ENCODE assay signal across 16 cellular contexts in the genomic region with DNA sequence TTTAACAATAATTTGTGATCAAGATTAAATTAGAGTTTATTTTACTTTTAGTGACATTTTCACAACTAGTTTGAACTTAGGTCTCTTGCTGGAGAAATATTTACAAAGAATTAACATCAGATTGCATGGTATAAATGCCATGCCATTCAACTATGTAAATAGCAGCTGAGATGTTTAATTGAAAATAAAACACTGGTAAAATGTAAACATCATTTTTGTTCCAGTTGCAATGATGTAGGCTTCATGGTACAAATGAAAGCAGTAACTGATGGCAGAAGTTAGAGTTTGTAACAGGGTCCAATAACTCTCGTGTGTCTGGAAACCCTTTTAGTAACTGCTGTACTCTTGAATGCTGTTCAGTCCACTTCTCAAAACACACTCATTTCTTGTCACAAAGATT. TPM values are rescaled to one million over a fixed set of nuclear protein-coding genes. Genes with fewer than 3 reads are reported as not detected.
DNase-seq lines count a peak whose midpoint lies in the region; ATAC-seq and TF ChIP-seq lines count a peak whose summit lies in the region.
"Had no signal": no experiment of that assay in that cellular context is flagged by ENCODE, and none has a peak within 500 bp of the region (broad histone marks: within the 10 kb centered on the region; RNA-seq: fewer than 3 reads in every experiment).

No MANE protein-coding gene starts in this region.

- intact Hi-C loops in esophagus muscularis mucosa (cut with DNase I) (no loop called here), uterus (cut with DNase I; ENCODE audit: low total_unique reads) (no loop called here)

- TF ChIP-seq CTCF in esophagus muscularis mucosa (IDR thresholded peaks at IDR 0.05): no peak
- no peak for TF ChIP-seq CTCF in gastroesophageal sphincter (IDR thresholded peaks at IDR 0.05)
- no peak for TF ChIP-seq CTCF in uterus (IDR thresholded peaks at IDR 0.05)

- H3K4me1 ChIP-seq in esophagus muscularis mucosa (peaks cover 13 to 45% (median 40%) of the 10 kb centered on the region in 4 donors), gastroesophageal sphincter (peaks cover 6 to 45% (median 8%) of the 10 kb centered on the region in 3 donors), rectal smooth muscle tissue (ENCODE audit: control insufficient read depth, insufficient read depth, low read length) (peaks cover 19% of the 10 kb centered on the region), uterus (no peaks in the 10 kb centered on the region)
- H3K4me1 ChIP-seq: Caco-2 had no signal

- H3K27me3 ChIP-seq in esophagus muscularis mucosa: no peaks in the 10 kb centered on the region
- no peaks in the 10 kb centered on the region for H3K27me3 ChIP-seq in gastroesophageal sphincter
- H3K27me3 ChIP-seq in rectal smooth muscle tissue (ENCODE audit: control insufficient read depth, insufficient read depth, low read length): no peaks in the 10 kb centered on the region
- H3K27me3 ChIP-seq in uterus: no peaks in the 10 kb centered on the region
- H3K27me3 ChIP-seq: BE2C had no signal

- H3K9me3 ChIP-seq in esophagus muscularis mucosa (no peaks in the 10 kb centered on the region), gastroesophageal sphincter (no peaks in the 10 kb centered on the region), uterus (no peaks in the 10 kb centered on the region)
- H3K9me3 ChIP-seq: BE2C, Caco-2 had no signal

- H3K4me3 ChIP-seq in esophagus muscularis mucosa (no peak overlapping the region), gastroesophageal sphincter (no peak overlapping the region), rectal smooth muscle tissue (ENCODE audit: low read length) (no peak overlapping the region), uterus (no peak overlapping the region)
- H3K4me3 ChIP-seq: GM23338 had no signal

- DNase-seq in esophagus muscularis mucosa (ENCODE audit: extremely low spot score) (no peak), uterus (no peak), HPDE6-E6E7 (ENCODE audit: extremely low spot score) (no peak)
- DNase-seq: ACHN; BE2C; C1 segment of cervical spinal cord; Caco-2; CD4-positive, CD25-positive, alpha-beta regulatory T cell; CD8-positive, alpha-beta memory T cell; HCEC 1CT had no signal

- TF ChIP-seq EP300 in esophagus muscularis mucosa (IDR thresholded peaks at IDR 0.05): no peak
- no peak for TF ChIP-seq EP300 in gastroesophageal sphincter (IDR thresholded peaks at IDR 0.05)

- H3K36me3 ChIP-seq in esophagus muscularis mucosa (no peaks in the 10 kb centered on the region), gastroesophageal sphincter (no peaks in the 10 kb centered on the region), rectal smooth muscle tissue (ENCODE audit: control insufficient read depth, insufficient read depth, low read length) (no peaks in the 10 kb centered on the region), uterus (no peaks in the 10 kb centered on the region)

- no peak for TF ChIP-seq POLR2A in esophagus muscularis mucosa (IDR thresholded peaks at IDR 0.05; ENCODE audit: low read depth)
- TF ChIP-seq POLR2A in gastroesophageal sphincter (IDR thresholded peaks at IDR 0.05): no peak
- TF ChIP-seq POLR2A in uterus (IDR thresholded peaks at IDR 0.05): no peak

- peak overlapping the region; percentile 54 to 59 (median 56) for H3K27ac ChIP-seq in esophagus muscularis mucosa (replicated peaks in 1 of 4)
- peak overlapping the region; percentile 36 to 60 (median 47) for H3K27ac ChIP-seq in gastroesophageal sphincter
- peak overlapping the region; percentile 58 for H3K27ac ChIP-seq in rectal smooth muscle tissue (ENCODE audit: low read depth, low read length)
- peak overlapping the region; percentile 64 to 65 for H3K27ac ChIP-seq in uterus

- H3K9ac ChIP-seq in rectal smooth muscle tissue (ENCODE audit: low read length): no peak overlapping the region

- ATAC-seq in gastroesophageal sphincter: no peak
- ATAC-seq in GM21515 (IDR thresholded peaks at IDR 0.05; ENCODE audit: unreplicated experiment): no peak
- ATAC-seq in GM18520 (IDR thresholded peaks at IDR 0.05; ENCODE audit: unreplicated experiment): no peak
- ATAC-seq: GM23338, HepG2 had no signal

- 46% methylated on average over 1 of the region's 1 CpG for WGBS in esophagus muscularis mucosa
- WGBS in gastroesophageal sphincter (ENCODE audit: low coverage in 1 of 2), 2 donors: 18 to 33% methylated on average over 1 of the region's 1 CpG

RNA-seq across cellular contexts. Expression of a gene that starts 43.7 kb away (rescaled TPM):
- 100 to 1,000 TPM in 3 of 4 donors, 10 to 100 TPM in 1; 77.7 to 165 (median 138) TPM for total RNA-seq in esophagus muscularis mucosa
- total RNA-seq in gastroesophageal sphincter: 100 to 1,000 TPM in 3 of 4 donors, 10 to 100 TPM in 1; 73.0 to 138 (median 128) TPM
- total RNA-seq in uterus: 10 to 100 TPM; 20.3 to 77.6 (median 23.7) TPM
- total RNA-seq: Caco-2; CD4-positive, CD25-positive, alpha-beta regulatory T cell; CD8-positive, alpha-beta memory T cell; GM23338; HepG2 had no signal
